1 cellular context compared by ENCODE assay signal in the genomic region with DNA sequence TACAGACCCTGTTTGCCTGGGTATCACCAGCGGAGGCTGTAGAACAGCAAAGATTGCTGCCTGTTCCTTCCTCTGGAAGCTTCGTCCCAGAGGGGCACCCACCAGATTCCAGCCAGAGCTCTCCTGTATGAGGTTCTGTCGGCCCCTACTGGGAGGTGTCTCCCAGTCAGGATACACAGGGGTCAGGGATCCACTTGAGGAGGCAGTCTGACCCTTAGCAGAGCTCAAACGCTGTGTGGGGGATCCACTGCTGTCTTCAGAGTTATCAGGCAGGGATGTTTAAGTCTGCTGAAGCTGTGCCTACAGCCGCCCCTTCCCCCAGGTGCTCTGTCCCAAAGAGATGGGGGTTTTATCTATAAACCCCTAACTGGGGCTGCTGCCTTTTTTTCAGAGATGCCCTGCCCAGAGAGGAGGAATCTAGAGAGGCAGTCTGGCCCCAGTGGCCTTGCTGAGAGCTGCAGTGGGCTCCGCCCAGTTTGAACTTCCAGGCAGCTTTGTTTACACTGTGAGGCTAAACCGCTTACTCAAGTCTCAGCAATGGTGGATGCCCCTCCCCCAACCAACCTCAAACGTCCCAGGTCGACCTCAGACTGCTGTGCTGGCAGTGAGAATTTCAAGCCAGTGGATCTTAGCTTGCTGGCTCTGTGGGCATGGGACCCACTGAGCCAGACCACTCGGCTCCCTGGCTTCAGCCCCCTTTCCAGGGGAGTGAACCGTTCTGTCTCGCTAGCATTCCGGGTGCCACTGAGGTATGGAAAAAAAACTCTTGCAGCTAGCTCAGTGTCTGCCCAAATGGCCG.
TF ChIP-seq lines count a peak whose summit lies in the region.

No MANE protein-coding gene starts in this region.

TF ChIP-seq in HepG2, 621 proteins besides CTCF, POLR2A, EP300 and RAD21 (continued from another document and continues in another):
- TF ChIP-seq, protein P1, sequence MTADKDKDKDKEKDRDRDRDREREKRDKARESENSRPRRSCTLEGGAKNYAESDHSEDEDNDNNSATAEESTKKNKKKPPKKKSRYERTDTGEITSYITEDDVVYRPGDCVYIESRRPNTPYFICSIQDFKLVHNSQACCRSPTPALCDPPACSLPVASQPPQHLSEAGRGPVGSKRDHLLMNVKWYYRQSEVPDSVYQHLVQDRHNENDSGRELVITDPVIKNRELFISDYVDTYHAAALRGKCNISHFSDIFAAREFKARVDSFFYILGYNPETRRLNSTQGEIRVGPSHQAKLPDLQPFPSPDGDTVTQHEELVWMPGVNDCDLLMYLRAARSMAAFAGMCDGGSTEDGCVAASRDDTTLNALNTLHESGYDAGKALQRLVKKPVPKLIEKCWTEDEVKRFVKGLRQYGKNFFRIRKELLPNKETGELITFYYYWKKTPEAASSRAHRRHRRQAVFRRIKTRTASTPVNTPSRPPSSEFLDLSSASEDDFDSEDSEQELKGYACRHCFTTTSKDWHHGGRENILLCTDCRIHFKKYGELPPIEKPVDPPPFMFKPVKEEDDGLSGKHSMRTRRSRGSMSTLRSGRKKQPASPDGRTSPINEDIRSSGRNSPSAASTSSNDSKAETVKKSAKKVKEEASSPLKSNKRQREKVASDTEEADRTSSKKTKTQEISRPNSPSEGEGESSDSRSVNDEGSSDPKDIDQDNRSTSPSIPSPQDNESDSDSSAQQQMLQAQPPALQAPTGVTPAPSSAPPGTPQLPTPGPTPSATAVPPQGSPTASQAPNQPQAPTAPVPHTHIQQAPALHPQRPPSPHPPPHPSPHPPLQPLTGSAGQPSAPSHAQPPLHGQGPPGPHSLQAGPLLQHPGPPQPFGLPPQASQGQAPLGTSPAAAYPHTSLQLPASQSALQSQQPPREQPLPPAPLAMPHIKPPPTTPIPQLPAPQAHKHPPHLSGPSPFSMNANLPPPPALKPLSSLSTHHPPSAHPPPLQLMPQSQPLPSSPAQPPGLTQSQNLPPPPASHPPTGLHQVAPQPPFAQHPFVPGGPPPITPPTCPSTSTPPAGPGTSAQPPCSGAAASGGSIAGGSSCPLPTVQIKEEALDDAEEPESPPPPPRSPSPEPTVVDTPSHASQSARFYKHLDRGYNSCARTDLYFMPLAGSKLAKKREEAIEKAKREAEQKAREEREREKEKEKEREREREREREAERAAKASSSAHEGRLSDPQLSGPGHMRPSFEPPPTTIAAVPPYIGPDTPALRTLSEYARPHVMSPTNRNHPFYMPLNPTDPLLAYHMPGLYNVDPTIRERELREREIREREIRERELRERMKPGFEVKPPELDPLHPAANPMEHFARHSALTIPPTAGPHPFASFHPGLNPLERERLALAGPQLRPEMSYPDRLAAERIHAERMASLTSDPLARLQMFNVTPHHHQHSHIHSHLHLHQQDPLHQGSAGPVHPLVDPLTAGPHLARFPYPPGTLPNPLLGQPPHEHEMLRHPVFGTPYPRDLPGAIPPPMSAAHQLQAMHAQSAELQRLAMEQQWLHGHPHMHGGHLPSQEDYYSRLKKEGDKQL (CRISPR knock-in tag; IDR thresholded peaks at IDR 0.05; ENCODE audit: low read depth): peak; percentile 71; the same call in 1 of the 2 replicates
- TF ChIP-seq FOXJ3 (CRISPR knock-in tag; IDR thresholded peaks at IDR 0.05; ENCODE audit: borderline replicate concordance) (peak; percentile 69; the same call in 1 of the 2 replicates), ZNF331 (CRISPR knock-in tag; IDR thresholded peaks at IDR 0.05) (peak; percentile 87), SIX4 (CRISPR knock-in tag; IDR thresholded peaks at IDR 0.05) (0 out of 2 replicates have a peak, but pooled peaks have one; percentile 19), ZNF17 (CRISPR knock-in tag; IDR thresholded peaks at IDR 0.05) (0 out of 2 replicates have a peak, but pooled peaks have one; percentile 44), ZNF350 (CRISPR knock-in tag; IDR thresholded peaks at IDR 0.05; ENCODE audit: borderline replicate concordance, low read depth) (peak; percentile 64; the same call in 1 of the 2 replicates), POGZ (CRISPR knock-in tag; IDR thresholded peaks at IDR 0.05) (peak; percentile 91), RXRA (CRISPR knock-in tag; IDR thresholded peaks at IDR 0.05) (peak; percentile 89), HNF4A (CRISPR knock-in tag; IDR thresholded peaks at IDR 0.05) (peak; percentile 72), ZMAT3 (CRISPR knock-in tag; conservative IDR thresholded peaks at IDR 0.05) (0 out of 2 replicates have a peak, but pooled peaks have one; percentile 25), ZBTB38 (CRISPR knock-in tag; IDR thresholded peaks at IDR 0.05) (peak; percentile 28; the same call in 1 of the 2 replicates), ZKSCAN8 (CRISPR knock-in tag; IDR thresholded peaks at IDR 0.05; ENCODE audit: borderline replicate concordance) (0 out of 2 replicates have a peak, but pooled peaks have one; percentile 46), NR2F1 (CRISPR knock-in tag; IDR thresholded peaks at IDR 0.05) (peak; percentile 58 to 62; a peak in 3 of 4 replicates), KLF12 (CRISPR knock-in tag; IDR thresholded peaks at IDR 0.05; ENCODE audit: borderline replicate concordance) (peak; percentile 77; the same call in 1 of the 2 replicates), FOXK1 (CRISPR knock-in tag; IDR thresholded peaks at IDR 0.05; ENCODE audit: borderline replicate concordance, low read depth) (peak; percentile 83), DMAP1 (CRISPR knock-in tag; IDR thresholded peaks at IDR 0.05) (peak; percentile 69; the same call in 1 of the 2 replicates), HOXA3 (CRISPR knock-in tag; IDR thresholded peaks at IDR 0.05) (peak; percentile 86), ZNF101 (CRISPR knock-in tag; IDR thresholded peaks at IDR 0.05; ENCODE audit: borderline replicate concordance, low read depth) (0 out of 2 replicates have a peak, but pooled peaks have one; percentile 42), ZNF878 (CRISPR knock-in tag; IDR thresholded peaks at IDR 0.05) (0 out of 2 replicates have a peak, but pooled peaks have one; percentile 30), FOXO1 (CRISPR knock-in tag; IDR thresholded peaks at IDR 0.05) (peak; percentile 81), GFI1 (CRISPR knock-in tag; IDR thresholded peaks at IDR 0.05; ENCODE audit: borderline replicate concordance) (peak; percentile 69; the same call in 1 of the 2 replicates), NKX3-1 (CRISPR knock-in tag; IDR thresholded peaks at IDR 0.05) (0 out of 2 replicates have a peak, but pooled peaks have one; percentile 49), KDM5B (CRISPR knock-in tag; IDR thresholded peaks at IDR 0.05; ENCODE audit: borderline replicate concordance) (peak; percentile 46; the same call in 1 of the 2 replicates), NCOA2 (CRISPR knock-in tag; IDR thresholded peaks at IDR 0.05) (peak; percentile 81)
- TF ChIP-seq, protein P2, sequence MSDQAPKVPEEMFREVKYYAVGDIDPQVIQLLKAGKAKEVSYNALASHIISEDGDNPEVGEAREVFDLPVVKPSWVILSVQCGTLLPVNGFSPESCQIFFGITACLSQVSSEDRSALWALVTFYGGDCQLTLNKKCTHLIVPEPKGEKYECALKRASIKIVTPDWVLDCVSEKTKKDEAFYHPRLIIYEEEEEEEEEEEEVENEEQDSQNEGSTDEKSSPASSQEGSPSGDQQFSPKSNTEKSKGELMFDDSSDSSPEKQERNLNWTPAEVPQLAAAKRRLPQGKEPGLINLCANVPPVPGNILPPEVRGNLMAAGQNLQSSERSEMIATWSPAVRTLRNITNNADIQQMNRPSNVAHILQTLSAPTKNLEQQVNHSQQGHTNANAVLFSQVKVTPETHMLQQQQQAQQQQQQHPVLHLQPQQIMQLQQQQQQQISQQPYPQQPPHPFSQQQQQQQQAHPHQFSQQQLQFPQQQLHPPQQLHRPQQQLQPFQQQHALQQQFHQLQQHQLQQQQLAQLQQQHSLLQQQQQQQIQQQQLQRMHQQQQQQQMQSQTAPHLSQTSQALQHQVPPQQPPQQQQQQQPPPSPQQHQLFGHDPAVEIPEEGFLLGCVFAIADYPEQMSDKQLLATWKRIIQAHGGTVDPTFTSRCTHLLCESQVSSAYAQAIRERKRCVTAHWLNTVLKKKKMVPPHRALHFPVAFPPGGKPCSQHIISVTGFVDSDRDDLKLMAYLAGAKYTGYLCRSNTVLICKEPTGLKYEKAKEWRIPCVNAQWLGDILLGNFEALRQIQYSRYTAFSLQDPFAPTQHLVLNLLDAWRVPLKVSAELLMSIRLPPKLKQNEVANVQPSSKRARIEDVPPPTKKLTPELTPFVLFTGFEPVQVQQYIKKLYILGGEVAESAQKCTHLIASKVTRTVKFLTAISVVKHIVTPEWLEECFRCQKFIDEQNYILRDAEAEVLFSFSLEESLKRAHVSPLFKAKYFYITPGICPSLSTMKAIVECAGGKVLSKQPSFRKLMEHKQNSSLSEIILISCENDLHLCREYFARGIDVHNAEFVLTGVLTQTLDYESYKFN (CRISPR knock-in tag; conservative IDR thresholded peaks at IDR 0.05): peak; percentile 88
- TF ChIP-seq, protein P3, sequence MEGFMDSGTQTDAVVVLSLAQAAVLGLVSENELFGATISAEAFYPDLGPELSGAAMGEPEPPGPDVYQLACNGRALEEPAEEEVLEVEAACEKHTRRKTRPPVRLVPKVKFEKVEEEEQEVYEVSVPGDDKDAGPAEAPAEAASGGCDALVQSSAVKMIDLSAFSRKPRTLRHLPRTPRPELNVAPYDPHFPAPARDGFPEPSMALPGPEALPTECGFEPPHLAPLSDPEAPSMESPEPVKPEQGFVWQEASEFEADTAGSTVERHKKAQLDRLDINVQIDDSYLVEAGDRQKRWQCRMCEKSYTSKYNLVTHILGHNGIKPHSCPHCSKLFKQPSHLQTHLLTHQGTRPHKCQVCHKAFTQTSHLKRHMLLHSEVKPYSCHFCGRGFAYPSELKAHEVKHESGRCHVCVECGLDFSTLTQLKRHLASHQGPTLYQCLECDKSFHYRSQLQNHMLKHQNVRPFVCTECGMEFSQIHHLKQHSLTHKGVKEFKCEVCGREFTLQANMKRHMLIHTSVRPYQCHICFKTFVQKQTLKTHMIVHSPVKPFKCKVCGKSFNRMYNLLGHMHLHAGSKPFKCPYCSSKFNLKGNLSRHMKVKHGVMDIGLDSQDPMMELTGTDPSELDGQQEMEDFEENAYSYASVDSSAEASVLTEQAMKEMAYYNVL (CRISPR knock-in tag; IDR thresholded peaks at IDR 0.05; ENCODE audit: borderline replicate concordance): peak; percentile 27; the same call in 1 of the 2 replicates
- TF ChIP-seq, protein P4, sequence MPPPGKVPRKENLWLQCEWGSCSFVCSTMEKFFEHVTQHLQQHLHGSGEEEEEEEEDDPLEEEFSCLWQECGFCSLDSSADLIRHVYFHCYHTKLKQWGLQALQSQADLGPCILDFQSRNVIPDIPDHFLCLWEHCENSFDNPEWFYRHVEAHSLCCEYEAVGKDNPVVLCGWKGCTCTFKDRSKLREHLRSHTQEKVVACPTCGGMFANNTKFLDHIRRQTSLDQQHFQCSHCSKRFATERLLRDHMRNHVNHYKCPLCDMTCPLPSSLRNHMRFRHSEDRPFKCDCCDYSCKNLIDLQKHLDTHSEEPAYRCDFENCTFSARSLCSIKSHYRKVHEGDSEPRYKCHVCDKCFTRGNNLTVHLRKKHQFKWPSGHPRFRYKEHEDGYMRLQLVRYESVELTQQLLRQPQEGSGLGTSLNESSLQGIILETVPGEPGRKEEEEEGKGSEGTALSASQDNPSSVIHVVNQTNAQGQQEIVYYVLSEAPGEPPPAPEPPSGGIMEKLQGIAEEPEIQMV (CRISPR knock-in tag; IDR thresholded peaks at IDR 0.05; ENCODE audit: low read depth): 0 out of 2 replicates have a peak, but pooled peaks have one; percentile 28
- TF ChIP-seq, protein P5, sequence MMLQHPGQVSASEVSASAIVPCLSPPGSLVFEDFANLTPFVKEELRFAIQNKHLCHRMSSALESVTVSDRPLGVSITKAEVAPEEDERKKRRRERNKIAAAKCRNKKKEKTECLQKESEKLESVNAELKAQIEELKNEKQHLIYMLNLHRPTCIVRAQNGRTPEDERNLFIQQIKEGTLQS (CRISPR knock-in tag; IDR thresholded peaks at IDR 0.05): peak; percentile 76
- TF ChIP-seq, protein P6, sequence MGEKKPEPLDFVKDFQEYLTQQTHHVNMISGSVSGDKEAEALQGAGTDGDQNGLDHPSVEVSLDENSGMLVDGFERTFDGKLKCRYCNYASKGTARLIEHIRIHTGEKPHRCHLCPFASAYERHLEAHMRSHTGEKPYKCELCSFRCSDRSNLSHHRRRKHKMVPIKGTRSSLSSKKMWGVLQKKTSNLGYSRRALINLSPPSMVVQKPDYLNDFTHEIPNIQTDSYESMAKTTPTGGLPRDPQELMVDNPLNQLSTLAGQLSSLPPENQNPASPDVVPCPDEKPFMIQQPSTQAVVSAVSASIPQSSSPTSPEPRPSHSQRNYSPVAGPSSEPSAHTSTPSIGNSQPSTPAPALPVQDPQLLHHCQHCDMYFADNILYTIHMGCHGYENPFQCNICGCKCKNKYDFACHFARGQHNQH (CRISPR knock-in tag; IDR thresholded peaks at IDR 0.05): peak; percentile 45; the same call in 1 of the 2 replicates
- TF ChIP-seq, protein P7, sequence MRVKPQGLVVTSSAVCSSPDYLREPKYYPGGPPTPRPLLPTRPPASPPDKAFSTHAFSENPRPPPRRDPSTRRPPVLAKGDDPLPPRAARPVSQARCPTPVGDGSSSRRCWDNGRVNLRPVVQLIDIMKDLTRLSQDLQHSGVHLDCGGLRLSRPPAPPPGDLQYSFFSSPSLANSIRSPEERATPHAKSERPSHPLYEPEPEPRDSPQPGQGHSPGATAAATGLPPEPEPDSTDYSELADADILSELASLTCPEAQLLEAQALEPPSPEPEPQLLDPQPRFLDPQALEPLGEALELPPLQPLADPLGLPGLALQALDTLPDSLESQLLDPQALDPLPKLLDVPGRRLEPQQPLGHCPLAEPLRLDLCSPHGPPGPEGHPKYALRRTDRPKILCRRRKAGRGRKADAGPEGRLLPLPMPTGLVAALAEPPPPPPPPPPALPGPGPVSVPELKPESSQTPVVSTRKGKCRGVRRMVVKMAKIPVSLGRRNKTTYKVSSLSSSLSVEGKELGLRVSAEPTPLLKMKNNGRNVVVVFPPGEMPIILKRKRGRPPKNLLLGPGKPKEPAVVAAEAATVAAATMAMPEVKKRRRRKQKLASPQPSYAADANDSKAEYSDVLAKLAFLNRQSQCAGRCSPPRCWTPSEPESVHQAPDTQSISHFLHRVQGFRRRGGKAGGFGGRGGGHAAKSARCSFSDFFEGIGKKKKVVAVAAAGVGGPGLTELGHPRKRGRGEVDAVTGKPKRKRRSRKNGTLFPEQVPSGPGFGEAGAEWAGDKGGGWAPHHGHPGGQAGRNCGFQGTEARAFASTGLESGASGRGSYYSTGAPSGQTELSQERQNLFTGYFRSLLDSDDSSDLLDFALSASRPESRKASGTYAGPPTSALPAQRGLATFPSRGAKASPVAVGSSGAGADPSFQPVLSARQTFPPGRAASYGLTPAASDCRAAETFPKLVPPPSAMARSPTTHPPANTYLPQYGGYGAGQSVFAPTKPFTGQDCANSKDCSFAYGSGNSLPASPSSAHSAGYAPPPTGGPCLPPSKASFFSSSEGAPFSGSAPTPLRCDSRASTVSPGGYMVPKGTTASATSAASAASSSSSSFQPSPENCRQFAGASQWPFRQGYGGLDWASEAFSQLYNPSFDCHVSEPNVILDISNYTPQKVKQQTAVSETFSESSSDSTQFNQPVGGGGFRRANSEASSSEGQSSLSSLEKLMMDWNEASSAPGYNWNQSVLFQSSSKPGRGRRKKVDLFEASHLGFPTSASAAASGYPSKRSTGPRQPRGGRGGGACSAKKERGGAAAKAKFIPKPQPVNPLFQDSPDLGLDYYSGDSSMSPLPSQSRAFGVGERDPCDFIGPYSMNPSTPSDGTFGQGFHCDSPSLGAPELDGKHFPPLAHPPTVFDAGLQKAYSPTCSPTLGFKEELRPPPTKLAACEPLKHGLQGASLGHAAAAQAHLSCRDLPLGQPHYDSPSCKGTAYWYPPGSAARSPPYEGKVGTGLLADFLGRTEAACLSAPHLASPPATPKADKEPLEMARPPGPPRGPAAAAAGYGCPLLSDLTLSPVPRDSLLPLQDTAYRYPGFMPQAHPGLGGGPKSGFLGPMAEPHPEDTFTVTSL (CRISPR knock-in tag; IDR thresholded peaks at IDR 0.05; ENCODE audit: borderline replicate concordance): peak; percentile 79
